In genomic region chr16:56849690-56850680, GRCh38 we compare ENCODE assay signal across 1 cellular context.
TF ChIP-seq lines count a peak whose summit lies in the region.

No MANE protein-coding gene starts in this region.

TF ChIP-seq in HepG2, 621 proteins besides CTCF, POLR2A, EP300 and RAD21 (continued from another document and continues in another):
- TF ChIP-seq KDM2A (CRISPR knock-in tag; IDR thresholded peaks at IDR 0.05; ENCODE audit: borderline replicate concordance, low read depth) (peak; percentile 32; the same call in 1 of the 2 replicates), PAWR (CRISPR knock-in tag; IDR thresholded peaks at IDR 0.05; ENCODE audit: borderline replicate concordance) (no peak), ZFP37 (CRISPR knock-in tag; IDR thresholded peaks at IDR 0.05; ENCODE audit: borderline replicate concordance) (0 out of 2 replicates have a peak, but pooled peaks have one; percentile 9), NR3C1 (CRISPR knock-in tag; IDR thresholded peaks at IDR 0.05) (no peak), CBFB (CRISPR knock-in tag; IDR thresholded peaks at IDR 0.05) (no peak; the same call in 1 of the 2 replicates), ELF4 (CRISPR knock-in tag; IDR thresholded peaks at IDR 0.05; ENCODE audit: borderline replicate concordance) (no peak), TIGD3 (CRISPR knock-in tag; IDR thresholded peaks at IDR 0.05; ENCODE audit: borderline replicate concordance) (no peak), DPF2 (CRISPR knock-in tag; IDR thresholded peaks at IDR 0.05; ENCODE audit: borderline replicate concordance, low read depth) (0 out of 2 replicates have a peak, but pooled peaks have one; percentile 16), HNRNPL (IDR thresholded peaks at IDR 0.05; ENCODE audit: low read depth, low read length) (no peak), ZNF589 (CRISPR knock-in tag; conservative IDR thresholded peaks at IDR 0.05) (no peak), ZNF660 (CRISPR knock-in tag; IDR thresholded peaks at IDR 0.05; ENCODE audit: borderline replicate concordance, low read depth) (no peak), ZBTB46 (CRISPR knock-in tag; IDR thresholded peaks at IDR 0.05; ENCODE audit: borderline replicate concordance) (no peak), ZNF597 (CRISPR knock-in tag; IDR thresholded peaks at IDR 0.05) (no peak), RBM22 (optimal IDR thresholded peaks at IDR 0.05; ENCODE audit: low read length) (no peak), TOPORS (CRISPR knock-in tag; IDR thresholded peaks at IDR 0.05) (no peak), ZMYM4 (CRISPR knock-in tag; IDR thresholded peaks at IDR 0.05) (no peak; the same call in 1 of the 2 replicates), ZSCAN20 (CRISPR knock-in tag; IDR thresholded peaks at IDR 0.05; ENCODE audit: borderline replicate concordance) (no peak), SKI (IDR thresholded peaks at IDR 0.05; ENCODE audit: partially characterized antibody) (no peak), CCDC6 (CRISPR knock-in tag; IDR thresholded peaks at IDR 0.05) (no peak), MATR3 (CRISPR knock-in tag; IDR thresholded peaks at IDR 0.05) (no peak), ZNF572 (CRISPR knock-in tag; IDR thresholded peaks at IDR 0.05) (0 out of 2 replicates have a peak, but pooled peaks have one; percentile 72), ZNF615 (CRISPR knock-in tag; IDR thresholded peaks at IDR 0.05; ENCODE audit: borderline replicate concordance) (no peak), ZEB1 (IDR thresholded peaks at IDR 0.05; ENCODE audit: insufficient replicate concordance, low read depth) (peak; percentile 6), ZNF674 (CRISPR knock-in tag; IDR thresholded peaks at IDR 0.05; ENCODE audit: low read depth) (no peak), ZBTB42 (CRISPR knock-in tag; IDR thresholded peaks at IDR 0.05) (no peak), MEF2D (CRISPR knock-in tag; IDR thresholded peaks at IDR 0.05) (peak; percentile 87), ZNF691 (CRISPR knock-in tag; IDR thresholded peaks at IDR 0.05; ENCODE audit: borderline replicate concordance, low read depth) (0 out of 2 replicates have a peak, but pooled peaks have one; percentile 34), TFDP1 (CRISPR knock-in tag; IDR thresholded peaks at IDR 0.05; ENCODE audit: borderline replicate concordance) (no peak), ZNF670 (CRISPR knock-in tag; IDR thresholded peaks at IDR 0.05; ENCODE audit: borderline replicate concordance) (no peak), ZNF629 (CRISPR knock-in tag; conservative IDR thresholded peaks at IDR 0.05) (no peak), ZNF782 (CRISPR knock-in tag; IDR thresholded peaks at IDR 0.05; ENCODE audit: borderline replicate concordance) (no peak), ZNF367 (CRISPR knock-in tag; IDR thresholded peaks at IDR 0.05; ENCODE audit: borderline replicate concordance) (no peak), MXD3 (CRISPR knock-in tag; IDR thresholded peaks at IDR 0.05) (no peak), SP2 (CRISPR knock-in tag; IDR thresholded peaks at IDR 0.05) (no peak), ZNF710 (CRISPR knock-in tag; IDR thresholded peaks at IDR 0.05; ENCODE audit: borderline replicate concordance) (peak; percentile 92), ZNF138 (CRISPR knock-in tag; IDR thresholded peaks at IDR 0.05; ENCODE audit: low read depth) (no peak), PCBP2 (optimal IDR thresholded peaks at IDR 0.05; ENCODE audit: low read depth, low read length, poor library complexity, severe bottlenecking) (no peak), GRHL1 (CRISPR knock-in tag; conservative IDR thresholded peaks at IDR 0.05) (no peak), E2F5 (CRISPR knock-in tag; conservative IDR thresholded peaks at IDR 0.05) (no peak), ZNF383 (CRISPR knock-in tag; IDR thresholded peaks at IDR 0.05; ENCODE audit: borderline replicate concordance) (no peak), PRDM4 (CRISPR knock-in tag; IDR thresholded peaks at IDR 0.05; ENCODE audit: borderline replicate concordance) (no peak), FOXO1 (CRISPR knock-in tag; IDR thresholded peaks at IDR 0.05) (peak; percentile 53; the same call in 1 of the 2 replicates), MED13 (CRISPR knock-in tag; IDR thresholded peaks at IDR 0.05) (no peak; the same call in 1 of the 2 replicates), HOXD1 (CRISPR knock-in tag; IDR thresholded peaks at IDR 0.05) (no peak), ZNF354B (CRISPR knock-in tag; IDR thresholded peaks at IDR 0.05) (no peak), MIXL1 (CRISPR knock-in tag; IDR thresholded peaks at IDR 0.05) (no peak; the same call in 1 of the 2 replicates), ZNF530 (CRISPR knock-in tag; IDR thresholded peaks at IDR 0.05; ENCODE audit: low read depth) (no peak), CSRNP1 (CRISPR knock-in tag; IDR thresholded peaks at IDR 0.05) (0 out of 2 replicates have a peak, but pooled peaks have one; percentile 30), YY1 (IDR thresholded peaks at IDR 0.05; ENCODE audit: insufficient read depth, insufficient replicate concordance, low read depth, low read length) (no peak), ZNF781 (CRISPR knock-in tag; IDR thresholded peaks at IDR 0.05; ENCODE audit: borderline replicate concordance, not compliant biosample characterization) (no peak), YEATS2 (CRISPR knock-in tag; IDR thresholded peaks at IDR 0.05; ENCODE audit: borderline replicate concordance) (peak; percentile 30; the same call in 1 of the 2 replicates)
